ENCODE assay signal across 19 cellular contexts in genomic region chr9:86408121-86408520, GRCh38. TPM values are rescaled to one million over a fixed set of nuclear protein-coding genes. Genes with fewer than 3 reads are reported as not detected.
DNase-seq lines count a peak whose midpoint lies in the region; ATAC-seq and TF ChIP-seq lines count a peak whose summit lies in the region.
"Had no signal": no experiment of that assay in that cellular context is flagged by ENCODE, and none has a peak within 500 bp of the region (broad histone marks: within the 10 kb centered on the region; RNA-seq: fewer than 3 reads in every experiment).

No MANE protein-coding gene starts in this region.

- H4K8ac ChIP-seq in mesendoderm (ENCODE audit: low read depth, low read length) = no peak overlapping the region

- H3K4me2 ChIP-seq in GM23248 (ENCODE audit: unreplicated experiment) (no peak overlapping the region), fibroblast of lung (ENCODE audit: extremely low read depth, insufficient read depth, low read length) (no peak overlapping the region), mesendoderm (ENCODE audit: low read length) (no peak overlapping the region)

- DNase-seq in GM23248 (peak; percentile 43), amniotic epithelial cell (ENCODE audit: low read depth) (peak; percentile 91), fibroblast of lung (ENCODE audit: low read depth in 2 of 2) (peak; percentile 41 to 52), prostate gland (ENCODE audit: low spot score) (no peak), mesendoderm (no peak), medulla oblongata (ENCODE audit: extremely low spot score) (no peak), gastrocnemius medialis (no peak)
- DNase-seq: activated CD4-positive, alpha-beta T cell treated with anti-CD3 and anti-CD28 coated beads, Interleukin-2, amount 50 U/mL, for 1 hour; activated gamma-delta T cell; amygdala; DMS79 treated with DMSO at 0.1 percent for 48 hours; glutamatergic neuron; left lung; NCI-H2029; SHP77; T-cell had no signal

- no peaks in the 10 kb centered on the region for H3K9me2 ChIP-seq in GM23248 (ENCODE audit: insufficient read depth)

- no peak overlapping the region for H3K4me3 ChIP-seq in GM23248
- no peak overlapping the region for H3K4me3 ChIP-seq in fibroblast of lung (replicated peaks in 1 of 4; ENCODE audit: control extremely low read depth in 1 of 4, insufficient read depth in 1 of 4, low read depth in 3 of 4, low read length in 4 of 4)
- no peak overlapping the region for H3K4me3 ChIP-seq in prostate gland
- no peak overlapping the region for H3K4me3 ChIP-seq in mesendoderm (ENCODE audit: low read length)
- H3K4me3 ChIP-seq in gastrocnemius medialis = no peak overlapping the region
- H3K4me3 ChIP-seq: K562, left lung, thoracic aorta had no signal

- H3K23ac ChIP-seq in mesendoderm (ENCODE audit: low read length) = no peak overlapping the region

- no peak overlapping the region for H3K9ac ChIP-seq in GM23248
- no peak overlapping the region for H3K9ac ChIP-seq in fibroblast of lung (ENCODE audit: insufficient read depth, low read length)
- no peak overlapping the region for H3K9ac ChIP-seq in mesendoderm (ENCODE audit: low read length)

- H2BK5ac ChIP-seq in mesendoderm (ENCODE audit: low read length) = no peak overlapping the region

- H2AFZ ChIP-seq in GM23248 = no peak overlapping the region
- H2AFZ ChIP-seq in fibroblast of lung (ENCODE audit: low read length) = no peak overlapping the region

- H3F3A ChIP-seq in GM23248 (ENCODE audit: insufficient read depth) = peaks cover 32% of the 10 kb centered on the region

- H3K4me1 ChIP-seq in GM23248 (ENCODE audit: insufficient read depth) (peaks cover 30% of the 10 kb centered on the region), fibroblast of lung (ENCODE audit: control insufficient read depth, extremely low read depth, insufficient read depth, low read length) (peaks cover 13% of the 10 kb centered on the region), prostate gland (replicated peaks) (peaks cover 22% of the 10 kb centered on the region), mesendoderm (ENCODE audit: control insufficient read depth, low read depth, low read length) (peaks cover 3% of the 10 kb centered on the region), gastrocnemius medialis (peaks cover 13 to 22% of the 10 kb centered on the region in 2 donors)

- intact Hi-C loops in prostate gland (cut with DNase I) (no loop called here), gastrocnemius medialis (cut with DNase I; ENCODE audit: low total_unique reads) (no loop called here)

- no peaks in the 10 kb centered on the region for H4K20me1 ChIP-seq in GM23248 (ENCODE audit: insufficient read depth)
- H4K20me1 ChIP-seq in fibroblast of lung (ENCODE audit: control insufficient read depth, extremely low read depth, insufficient read depth, low read length) = no peaks in the 10 kb centered on the region

- no peak overlapping the region for H2BK15ac ChIP-seq in mesendoderm (replicated peaks; ENCODE audit: low read depth)

- H3K9me3 ChIP-seq in GM23248 (ENCODE audit: low read depth) (no peaks in the 10 kb centered on the region), fibroblast of lung (ENCODE audit: control insufficient read depth, insufficient read depth, low read depth, low read length) (no peaks in the 10 kb centered on the region), prostate gland (no peaks in the 10 kb centered on the region), gastrocnemius medialis (no peaks in the 10 kb centered on the region)
- H3K9me3 ChIP-seq: left lung, thoracic aorta had no signal

- TF ChIP-seq CTCF in fibroblast of lung (conservative IDR thresholded peaks at IDR 0.05 in 1 of 2, IDR thresholded peaks at IDR 0.05 in 1 of 2; ENCODE audit: low read depth in 1 of 2, low read length in 2 of 2) (no peak), prostate gland (IDR thresholded peaks at IDR 0.05) (no peak), gastrocnemius medialis (IDR thresholded peaks at IDR 0.05 in 4 of 5, conservative IDR thresholded peaks at IDR 0.05 in 1 of 5) (no peak)

- H3K18ac ChIP-seq in mesendoderm (ENCODE audit: low read length) = no peak overlapping the region

- H4K5ac ChIP-seq in mesendoderm (ENCODE audit: low read length) = no peak overlapping the region

- H3K4ac ChIP-seq in mesendoderm (ENCODE audit: low read depth, low read length) = no peak overlapping the region

- H3K27ac ChIP-seq in GM23248 = no peak overlapping the region
- no peak overlapping the region for H3K27ac ChIP-seq in fibroblast of lung (ENCODE audit: insufficient read depth, low read length)
- H3K27ac ChIP-seq in prostate gland = peak overlapping the region; percentile 83 to 92
- no peak overlapping the region for H3K27ac ChIP-seq in mesendoderm (ENCODE audit: low read depth, low read length)
- H3K27ac ChIP-seq in gastrocnemius medialis = no peak overlapping the region
- H3K27ac ChIP-seq: left lung, thoracic aorta had no signal

- no peak overlapping the region for H2AK5ac ChIP-seq in mesendoderm (ENCODE audit: low read length)

- 17 to 28% methylated on average over 1 of the region's 1 CpG for WGBS in GM23248 (ENCODE audit: low coverage in 1 of 2, low lambda C conversion rate in 2 of 2, missing lambda C conversion rate in 2 of 2), 2 experiments
- 92% methylated on average over 1 of the region's 1 CpG for WGBS in prostate gland
- WGBS in mesendoderm (ENCODE audit: extremely low coverage, insufficient coverage, low lambda C conversion rate) = no CpG with 5 or more reads among the region's 1 CpG

- H3K27me3 ChIP-seq in GM23248 (replicated peaks; ENCODE audit: insufficient read depth) = no peaks in the 10 kb centered on the region
- H3K27me3 ChIP-seq in fibroblast of lung (ENCODE audit: control insufficient read depth, insufficient read depth, low read length) = no peaks in the 10 kb centered on the region
- no peaks in the 10 kb centered on the region for H3K27me3 ChIP-seq in prostate gland (replicated peaks; ENCODE audit: insufficient read depth)
- H3K27me3 ChIP-seq in mesendoderm (ENCODE audit: insufficient read depth, low read length, poor library complexity) = peaks cover 9% of the 10 kb centered on the region
- no peaks in the 10 kb centered on the region for H3K27me3 ChIP-seq in gastrocnemius medialis
- H3K27me3 ChIP-seq: left lung had no signal

- H3K56ac ChIP-seq in mesendoderm (ENCODE audit: low read length) = no peak overlapping the region

- H2BK120ac ChIP-seq in mesendoderm (ENCODE audit: low read depth, low read length) = no peak overlapping the region

- TF ChIP-seq POLR2A in prostate gland (IDR thresholded peaks at IDR 0.05) (no peak), gastrocnemius medialis (IDR thresholded peaks at IDR 0.05) (no peak)

- in situ Hi-C loops in GM23248 (cut with MboI) (no loop called here), gastrocnemius medialis (cut with MboI; ENCODE audit: low sequenced_read_pairs in 4 of 4) (loop anchor here in 2 of 4 donors (25.0 kb wide), 1 partner anchor 1254 kb away; no protein-coding TSS in a partner anchor)

- no peaks in the 10 kb centered on the region for H3K36me3 ChIP-seq in GM23248 (ENCODE audit: low read depth)
- no peaks in the 10 kb centered on the region for H3K36me3 ChIP-seq in fibroblast of lung (ENCODE audit: control insufficient read depth, insufficient read depth, low read length)
- no peaks in the 10 kb centered on the region for H3K36me3 ChIP-seq in prostate gland
- no peaks in the 10 kb centered on the region for H3K36me3 ChIP-seq in mesendoderm (ENCODE audit: control insufficient read depth, insufficient read depth, low read length)
- H3K36me3 ChIP-seq in gastrocnemius medialis = no peaks in the 10 kb centered on the region
- H3K36me3 ChIP-seq: left lung, thoracic aorta had no signal

- H3K79me2 ChIP-seq in GM23248 (ENCODE audit: insufficient read depth) = no peaks in the 10 kb centered on the region
- H3K79me2 ChIP-seq in fibroblast of lung (ENCODE audit: control insufficient read depth, insufficient read depth, low read length) = no peaks in the 10 kb centered on the region
- H3K79me2 ChIP-seq in mesendoderm (ENCODE audit: control insufficient read depth, insufficient read depth, low read length) = no peaks in the 10 kb centered on the region

- ATAC-seq in GM21717 (IDR thresholded peaks at IDR 0.05; ENCODE audit: unreplicated experiment) (no peak), gastrocnemius medialis (no peak)
- ATAC-seq: K562, left lung, T-cell had no signal

- no peaks in the 10 kb centered on the region for H3K79me1 ChIP-seq in mesendoderm (ENCODE audit: low read length)

RNA-seq across cellular contexts. Expression of gene TUT7, which starts 53.9 kb away (rescaled TPM):
- total RNA-seq in GM23248 (2014; rRNA removed; shearing (Covaris generic)) = 16.5 and 24.4 TPM in 2 replicates
- polyA plus RNA-seq in GM23248 (2016; fragmentation: Nextera tagmentation; extraction: Ambion mirVana) (17.1 and 18.8 TPM in 2 replicates), fibroblast of lung (22.8 and 31.8 TPM in 2 replicates)
- total RNA-seq in fibroblast of lung (36.3 and 39.0 TPM in 2 replicates), prostate gland (100 to 1,000 TPM in 1 of 2 donors, 10 to 100 TPM in 1; 44.0 to 112 TPM), gastrocnemius medialis (10 to 100 TPM; 15.4 to 89.1 (median 38.6) TPM)
- 12.0 and 17.6 TPM in 2 replicates for polyA plus RNA-seq in fibroblast of lung (2012)
- polyA minus RNA-seq in fibroblast of lung (ENCODE audit: low replicate concordance) = 1.4 and 5.1 TPM in 2 replicates
- 10.7 TPM for polyA plus RNA-seq in mesendoderm (2013, experiment 1 of 2)
- polyA plus RNA-seq in mesendoderm (2013, experiment 2 of 2) = 10.9 TPM

Comparison
In these comparisons a context has a peak if more than half of its experiments do, and no peak if none do; other contexts are left out.
1. DNase-seq: peak in GM23248 (single experiment), amniotic epithelial cell (single experiment) and fibroblast of lung (2 of 2); none in prostate gland (single experiment), mesendoderm (single experiment), medulla oblongata (single experiment) and gastrocnemius medialis (0 of 2).
2. H3K27ac ChIP-seq: peak in prostate gland (2 of 2); none in GM23248 (single experiment), fibroblast of lung (single experiment), mesendoderm (single experiment) and gastrocnemius medialis (0 of 4).